27 cellular contexts compared by ENCODE assay signal in the genomic region with DNA sequence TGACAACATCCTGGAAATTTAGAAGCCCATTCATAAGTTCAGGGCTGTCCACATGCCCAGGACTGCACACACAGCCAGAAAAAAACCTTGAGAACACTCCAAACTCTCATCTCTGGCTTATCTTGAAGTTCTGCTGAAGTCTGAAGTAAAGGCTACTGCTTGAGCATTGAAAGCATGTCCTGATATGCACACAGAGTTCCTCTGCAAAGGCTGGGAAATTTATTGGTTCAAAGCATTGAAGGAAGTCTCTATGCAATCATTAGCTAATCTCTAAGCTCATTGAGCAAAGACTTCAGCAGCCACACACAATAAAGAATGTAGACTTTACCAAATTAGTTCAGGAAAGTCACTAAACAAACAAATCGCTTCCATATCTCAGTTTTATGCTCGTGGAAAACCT.
DNase-seq lines count a peak whose midpoint lies in the region; ATAC-seq, FAIRE-seq and TF ChIP-seq lines count a peak whose summit lies in the region.
"Had no signal": no experiment of that assay in that cellular context is flagged by ENCODE, and none has a peak within 500 bp of the region (broad histone marks: within the 10 kb centered on the region; RNA-seq: fewer than 3 reads in every experiment).

No MANE protein-coding gene starts in this region.

- FAIRE-seq in HTR-8/SVneo (lab: Jason Lieb, UNC) = no peak
- FAIRE-seq: TTC549 had no signal

- H3K4me1 Mint-ChIP-seq in glutamatergic neuron (ENCODE audit: low read depth, unreplicated experiment) = no peaks in the 10 kb centered on the region

- CTCF ChIA-PET in PC-3 (lab: Charles Lee) = no interaction called here

- H3K9me2 ChIP-seq in PC-3 (replicated peaks; ENCODE audit: low read length) = no peaks in the 10 kb centered on the region

- H3K9ac ChIP-seq in PC-3 (ENCODE audit: low read length) = no peak overlapping the region
- H3K9ac ChIP-seq: BLaER1 treated with 17β-estradiol and CSF1 and Interleukin-3, amounts not matched to agents 10 nM and 100 nM; GM23248; neural progenitor cell had no signal

- peak; percentile 61 for ATAC-seq in PC-3
- no peak for ATAC-seq in stimulated activated naive CD8-positive, alpha-beta T cell treated with anti-CD3 and anti-CD28 coated beads, Interleukin-15, Interleukin-2, amounts not matched to agents 100 U/mL and 50 U/mL, for 24 hours
- ATAC-seq: gastroesophageal sphincter had no signal

- intact Hi-C loops in PC-3 (cut with micrococcal nuclease) (loop anchor here (10.0 kb wide), 2 partner anchors 134 to 596 kb away; no protein-coding TSS in a partner anchor), left ventricle myocardium inferior (cut with micrococcal nuclease) (no loop called here)

- TF ChIP-seq CTCF in PC-3 (conservative IDR thresholded peaks at IDR 0.05; ENCODE audit: low read depth, low read length) (no peak), left ventricle myocardium inferior (IDR thresholded peaks at IDR 0.05; ENCODE audit: borderline replicate concordance) (no peak), glutamatergic neuron (IDR thresholded peaks at IDR 0.05; ENCODE audit: partially characterized antibody, unreplicated experiment) (no peak)

- POLR2A ChIA-PET in PC-3 (lab: Charles Lee; ENCODE audit: unreplicated experiment) = interaction anchor here (0.7 kb wide), 1 partner anchor 162 kb away, joined by 5 read pairs; a partner anchor contains a TSS

- H3K36me3 ChIP-seq in PC-3 (ENCODE audit: low read depth, low read length) (no peaks in the 10 kb centered on the region), left ventricle myocardium inferior (no peaks in the 10 kb centered on the region), mesodermal cell (ENCODE audit: control insufficient read depth, insufficient read depth, low read length) (no peaks in the 10 kb centered on the region)
- H3K36me3 ChIP-seq: BLaER1 treated with 17β-estradiol and CSF1 and Interleukin-3, amounts not matched to agents 10 nM and 100 nM; gastroesophageal sphincter; neural progenitor cell; thoracic aorta; uterus had no signal

- no peaks in the 10 kb centered on the region for H4K20me1 ChIP-seq in PC-3 (ENCODE audit: low read length)
- H4K20me1 ChIP-seq: BLaER1 treated with 17β-estradiol and CSF1 and Interleukin-3, amounts not matched to agents 10 nM and 100 nM had no signal

- WGBS in mesodermal cell (ENCODE audit: insufficient coverage in 2 of 2), 2 experiments = 91 to 95% methylated on average over 2 of the region's 2 CpGs

- H3K9me3 ChIP-seq in PC-3 (ENCODE audit: low read length) (no peaks in the 10 kb centered on the region), left ventricle myocardium inferior (replicated peaks) (no peaks in the 10 kb centered on the region), mesodermal cell (ENCODE audit: control insufficient read depth, low read length) (no peaks in the 10 kb centered on the region)
- H3K9me3 ChIP-seq: gastroesophageal sphincter, thoracic aorta, uterus had no signal

- H3K27me3 ChIP-seq in PC-3 (ENCODE audit: low read length) (no peaks in the 10 kb centered on the region), left ventricle myocardium inferior (ENCODE audit: low read depth) (no peaks in the 10 kb centered on the region)
- H3K27me3 ChIP-seq: BLaER1 treated with 17β-estradiol and CSF1 and Interleukin-3, amounts not matched to agents 10 nM and 100 nM; gastroesophageal sphincter; neural progenitor cell; uterus had no signal

- no peaks in the 10 kb centered on the region for H3F3A ChIP-seq in PC-3 (ENCODE audit: low read length, unreplicated experiment)

- no peak overlapping the region for H3K27ac Mint-ChIP-seq in glutamatergic neuron (ENCODE audit: unreplicated experiment)
- H3K27ac Mint-ChIP-seq: neural progenitor cell had no signal

- H3K4me2 ChIP-seq in PC-3 (ENCODE audit: low read length) = no peak overlapping the region
- H3K4me2 ChIP-seq: BLaER1 treated with 17β-estradiol and CSF1 and Interleukin-3, amounts not matched to agents 10 nM and 100 nM; neural progenitor cell had no signal

- H3K27ac ChIP-seq in PC-3 (ENCODE audit: low read length) = peak overlapping the region; percentile 5
- H3K27ac ChIP-seq in left ventricle myocardium inferior (replicated peaks) = peak overlapping the region; percentile 33
- H3K27ac ChIP-seq in mesodermal cell (ENCODE audit: low read depth, low read length, severe bottlenecking) = peak overlapping the region; percentile 29
- H3K27ac ChIP-seq: BLaER1 treated with 17β-estradiol and CSF1 and Interleukin-3, amounts not matched to agents 10 nM and 100 nM; coronary artery; gastroesophageal sphincter; GM23248; neural progenitor cell; thoracic aorta; uterus had no signal

- BruUV-seq in PC-3 (replicated peaks; lab: Mats Ljungman, UMichigan) = no TSS peak

- peak; percentile 11 for DNase-seq in DMS53 treated with DMSO at 0.1 percent for 48 hours (lab: John Stamatoyannopoulos, UW; ENCODE audit: unreplicated experiment)
- DNase-seq in PC-3 = peak; percentile 57
- DNase-seq in left ventricle myocardium inferior = no peak
- no peak for DNase-seq in HTR-8/SVneo (ENCODE audit: insufficient read length, low spot score)
- no peak for DNase-seq in central memory CD4-positive, alpha-beta T cell
- DNase-seq in glutamatergic neuron = no peak
- no peak for DNase-seq in stimulated activated naive CD8-positive, alpha-beta T cell treated with anti-CD3 and anti-CD28 coated beads, Interleukin-15, Interleukin-2, amounts not matched to agents 100 U/mL and 50 U/mL, for 24 hours
- DNase-seq: activated CD4-positive, alpha-beta T cell treated with anti-CD3 and anti-CD28 coated beads, Interleukin-2, amount 50 U/mL, for 48 hours; activated naive CD4-positive, alpha-beta T cell treated with Interleukin-2 at 50 U/mL for 16 hours; amygdala; Calu3; islet precursor cell; mammary epithelial cell; NCI-H1105 treated with DMSO at 0.1 percent for 48 hours; NCI-H2081; NCI-H774; stimulated activated naive CD4-positive, alpha-beta T cell; uterus had no signal

- H3K79me2 ChIP-seq in PC-3 (ENCODE audit: low read length) = no peaks in the 10 kb centered on the region

- no peak overlapping the region for H3K4me3 ChIP-seq in PC-3 (ENCODE audit: low read length)
- H3K4me3 ChIP-seq in left ventricle myocardium inferior = no peak overlapping the region
- no peak overlapping the region for H3K4me3 ChIP-seq in mesodermal cell (ENCODE audit: extremely low read depth, insufficient read depth, low read length, poor library complexity, severe bottlenecking)
- H3K4me3 ChIP-seq: BLaER1 treated with 17β-estradiol and CSF1 and Interleukin-3, amounts not matched to agents 10 nM and 100 nM; coronary artery; gastroesophageal sphincter; GM23248; neural progenitor cell; SK-N-MC; thoracic aorta; uterus had no signal

- no peak overlapping the region for H2AFZ ChIP-seq in PC-3 (ENCODE audit: low read length)
- H2AFZ ChIP-seq: neural progenitor cell had no signal

- no peak overlapping the region for H3K4me3 Mint-ChIP-seq in glutamatergic neuron (ENCODE audit: unreplicated experiment)
- H3K4me3 Mint-ChIP-seq: neural progenitor cell had no signal

- H3K4me1 ChIP-seq in PC-3 (ENCODE audit: insufficient read depth, low read length) (peaks cover 15% of the 10 kb centered on the region; the same call in 1 of the 2 replicates), left ventricle myocardium inferior (no peaks in the 10 kb centered on the region), mesodermal cell (ENCODE audit: control insufficient read depth, insufficient read depth, low read length, poor library complexity, severe bottlenecking) (no peaks in the 10 kb centered on the region)
- H3K4me1 ChIP-seq: BLaER1 treated with 17β-estradiol and CSF1 and Interleukin-3, amounts not matched to agents 10 nM and 100 nM; uterus had no signal

- H3K9me3 Mint-ChIP-seq in glutamatergic neuron (ENCODE audit: unreplicated experiment) = peaks cover 4% of the 10 kb centered on the region

- H3K36me3 Mint-ChIP-seq in glutamatergic neuron (ENCODE audit: unreplicated experiment) = no peaks in the 10 kb centered on the region
- H3K36me3 Mint-ChIP-seq: neural progenitor cell had no signal

- peaks cover 2% of the 10 kb centered on the region for H3K27me3 Mint-ChIP-seq in glutamatergic neuron (ENCODE audit: unreplicated experiment)

Comparison
In these comparisons a context has a peak if more than half of its experiments do, and no peak if none do; other contexts are left out.
1. DNase-seq: peak in DMS53 treated with DMSO at 0.1 percent for 48 hours (single experiment) and PC-3 (single experiment); none in left ventricle myocardium inferior (single experiment), HTR-8/SVneo (single experiment), central memory CD4-positive, alpha-beta T cell (single experiment), glutamatergic neuron (single experiment) and stimulated activated naive CD8-positive, alpha-beta T cell treated with anti-CD3 and anti-CD28 coated beads, Interleukin-15, Interleukin-2, amounts not matched to agents 100 U/mL and 50 U/mL, for 24 hours (single experiment).
2. Peak in every context shown above with its lines, with median percentiles within 50 percentile points of each other: H3K27ac ChIP-seq.